11 cellular contexts compared by ENCODE assay signal in the genomic region with DNA sequence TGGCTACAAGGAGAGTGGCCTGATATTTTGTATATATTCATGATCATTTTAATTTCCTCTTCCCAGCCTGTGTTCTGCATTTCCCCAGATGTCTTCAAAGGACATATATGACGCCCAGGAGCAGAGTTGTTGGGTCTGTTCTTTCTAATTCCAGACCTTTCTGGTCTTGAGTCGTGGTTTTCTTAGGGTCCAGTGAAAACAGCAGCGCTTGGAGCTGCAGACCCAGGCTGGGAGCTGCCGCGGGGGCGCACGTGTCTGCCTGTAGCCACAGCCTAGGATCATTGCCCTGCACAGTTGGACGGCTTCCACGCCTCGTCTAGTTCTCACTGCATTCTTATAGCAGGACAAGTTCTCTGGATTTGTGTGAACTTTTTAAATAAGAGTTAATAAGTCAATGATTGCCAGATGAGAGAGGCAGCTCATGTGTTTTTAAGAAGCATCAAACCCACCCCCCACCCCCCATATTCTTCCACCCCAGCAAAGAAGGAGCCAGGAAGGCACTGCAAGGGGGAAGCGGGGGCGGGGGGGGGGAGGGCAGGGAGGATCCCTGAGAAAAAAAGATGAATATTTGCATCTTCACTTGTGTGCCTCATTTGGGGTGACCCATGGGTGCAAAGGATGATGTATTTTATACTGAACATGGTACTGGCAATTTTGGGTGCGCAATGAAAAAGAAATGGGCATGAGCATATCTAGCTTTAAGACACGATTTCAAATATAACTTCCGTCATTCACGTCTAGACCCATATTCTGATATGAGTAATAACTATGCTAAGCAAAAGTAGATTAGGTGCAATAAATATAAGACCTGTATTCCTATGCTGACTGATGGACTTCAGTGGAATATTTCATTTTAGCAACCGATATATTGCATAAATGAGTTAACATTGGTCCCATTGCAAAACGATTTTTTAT.
DNase-seq lines count a peak whose midpoint lies in the region; ATAC-seq and TF ChIP-seq lines count a peak whose summit lies in the region.
"Had no signal": no experiment of that assay in that cellular context is flagged by ENCODE, and none has a peak within 500 bp of the region (broad histone marks: within the 10 kb centered on the region; RNA-seq: fewer than 3 reads in every experiment).

No MANE protein-coding gene starts in this region.

- H3K79me2 ChIP-seq in neural cell (replicated peaks; ENCODE audit: insufficient read depth, low read length) = no peaks in the 10 kb centered on the region

- no TSS peak for BruUV-seq in IMR-90 (replicated peaks; lab: Mats Ljungman, UMichigan)

- H2AK9ac ChIP-seq in IMR-90 (replicated peaks; ENCODE audit: low read depth, low read length, poor library complexity) = no peak overlapping the region

- H3K4me1 ChIP-seq in IMR-90 (ENCODE audit: control insufficient read depth, insufficient read depth, low read length) = peaks cover 31% of the 10 kb centered on the region

- intact Hi-C loops in IMR-90 (cut with micrococcal nuclease) = loop anchor here (1.0 to 5.0 kb wide), 4 partner anchors 19 to 117 kb away; no protein-coding TSS in a partner anchor

- H3K4me2 ChIP-seq in IMR-90 (ENCODE audit: low read depth, low read length) (peak overlapping the region; percentile 84), neural cell (ENCODE audit: low read length) (peak overlapping the region; percentile 85)

- peak overlapping the region; percentile 84 for H2BK120ac ChIP-seq in IMR-90 (ENCODE audit: low read depth, low read length)

- peak; percentile 40; the same call in 1 of the 2 replicates for TF ChIP-seq POLR2A in IMR-90 (IDR thresholded peaks at IDR 0.05; ENCODE audit: low read depth, low read length)

- ATAC-seq in IMR-90 (ENCODE audit: low read depth) = 0 out of 2 replicates have a peak, but pooled peaks have one; percentile 5
- no peak for ATAC-seq in activated naive CD4-positive, alpha-beta T cell treated with anti-CD3 and anti-CD28 coated beads, Interleukin-2, amount 50 U/mL, for 72 hours

- H3K9me3 ChIP-seq in IMR-90 (ENCODE audit: control insufficient read depth, insufficient read depth, low read length) (no peaks in the 10 kb centered on the region), neural cell (ENCODE audit: low read length) (no peaks in the 10 kb centered on the region)

- H4K8ac ChIP-seq in IMR-90 (ENCODE audit: low read depth in 2 of 2, low read length in 2 of 2) = peak overlapping the region; percentile 79 to 85

- DNase-seq in ACHN = peak; percentile 50
- DNase-seq in IMR-90 = peak; percentile 88
- peak; percentile 47 for DNase-seq in epithelial cell of proximal tubule (ENCODE audit: low read depth)
- no peak for DNase-seq in activated CD4-positive, alpha-beta memory T cell treated with anti-CD3 and anti-CD28 coated beads, Interleukin-2, amount 10 ng/mL, durations not matched to agents 7 days and 5 days
- no peak for DNase-seq in NCI-H82 (lab: John Stamatoyannopoulos, UW)
- DNase-seq in stimulated activated CD4-positive, alpha-beta T cell treated with anti-CD3 and anti-CD28 coated beads, Interleukin-4, amount 100 ng/mL, for 1 hour = no peak
- no peak for DNase-seq in activated naive CD4-positive, alpha-beta T cell treated with anti-CD3 and anti-CD28 coated beads, Interleukin-2, amount 50 U/mL, for 72 hours (ENCODE audit: low spot score in 2 of 2)
- DNase-seq: NCI-H2029 treated with DMSO at 0.1 percent for 48 hours; stimulated activated CD4-positive, alpha-beta T cell treated with anti-CD3 and anti-CD28 coated beads, Interleukin-2, amount 100 ng/mL, for 24 hours; T-helper 9 cell had no signal

- H3K27me3 ChIP-seq in IMR-90 (ENCODE audit: control insufficient read depth, insufficient read depth, low read length) (no peaks in the 10 kb centered on the region), neural cell (ENCODE audit: insufficient read depth, low read depth, low read length) (peaks cover 3% of the 10 kb centered on the region)

- TF ChIP-seq RAD21 in IMR-90 (IDR thresholded peaks at IDR 0.05; ENCODE audit: low read length) (peak; percentile 18; the same call in 1 of the 2 replicates), neural cell (conservative IDR thresholded peaks at IDR 0.05) (no peak)

- peak overlapping the region; percentile 80 for H2BK15ac ChIP-seq in IMR-90 (ENCODE audit: low read depth, low read length)

- H4K91ac ChIP-seq in IMR-90 (ENCODE audit: insufficient read depth, low read depth, low read length) = peak overlapping the region; percentile 93

- H3K9me2 ChIP-seq in neural cell (ENCODE audit: insufficient read depth, low read length) = no peaks in the 10 kb centered on the region

- peaks cover 9% of the 10 kb centered on the region; the same call in 1 of the 2 replicates for H3K9me1 ChIP-seq in IMR-90 (ENCODE audit: insufficient read depth, low read length)

- H3K27ac Mint-ChIP-seq in activated CD4-positive, alpha-beta memory T cell treated with anti-CD3 and anti-CD28 coated beads, Interleukin-2, amount 10 ng/mL, durations not matched to agents 7 days and 5 days = no peak overlapping the region
- H3K27ac Mint-ChIP-seq in activated naive CD4-positive, alpha-beta T cell treated with anti-CD3 and anti-CD28 coated beads, Interleukin-2, amount 50 U/mL, for 72 hours = no peak overlapping the region

- H4K20me1 ChIP-seq in IMR-90 (ENCODE audit: insufficient read depth, low read length) (no peaks in the 10 kb centered on the region), neural cell (ENCODE audit: insufficient read depth) (no peaks in the 10 kb centered on the region)

- in situ Hi-C loops in ACHN (cut with HindIII; ENCODE audit: low pct_ligation_motif_present, low pct_unique_long_range_greater_than_20kb, low sequenced_read_pairs) (no loop called here), IMR-90 (cut with MboI; ENCODE audit: low sequenced_read_pairs) (no loop called here)

- CTCF ChIA-PET in IMR-90 (lab: Yijun Ruan, JAX) = interaction anchor here (0.6 to 1.1 kb wide), 2 partner anchors 19 to 82 kb away, joined by 3 read pairs; no protein-coding TSS in a partner anchor
- CTCF ChIA-PET in activated CD4-positive, alpha-beta memory T cell treated with anti-CD3 and anti-CD28 coated beads, Interleukin-2, amount 10 ng/mL, durations not matched to agents 7 days and 5 days (lab: Charles Lee) = no interaction called here

- H3K4me1 Mint-ChIP-seq in activated CD4-positive, alpha-beta memory T cell treated with anti-CD3 and anti-CD28 coated beads, Interleukin-2, amount 10 ng/mL, durations not matched to agents 7 days and 5 days = no peaks in the 10 kb centered on the region

- peak overlapping the region; percentile 74 for H3K56ac ChIP-seq in IMR-90 (ENCODE audit: extremely low read depth, insufficient read depth, low read length)

- H3K36me3 ChIP-seq in IMR-90 (ENCODE audit: control insufficient read depth, insufficient read depth, low read length) (no peaks in the 10 kb centered on the region), neural cell (ENCODE audit: insufficient read depth, low read length) (no peaks in the 10 kb centered on the region)

- H2BK5ac ChIP-seq in IMR-90 (ENCODE audit: low read depth, low read length, poor library complexity, severe bottlenecking) = peak overlapping the region; percentile 88

- dilution Hi-C loops in IMR-90 (cut with HindIII; ENCODE audit: low sequenced_read_pairs, unreplicated experiment) = no loop called here

- peaks cover 14% of the 10 kb centered on the region for H3F3A ChIP-seq in neural cell (ENCODE audit: insufficient read depth, low read length, poor library complexity, severe bottlenecking)

- no peak for TF ChIP-seq EP300 in neural cell (conservative IDR thresholded peaks at IDR 0.05; ENCODE audit: poor library complexity, severe bottlenecking)

- no peaks in the 10 kb centered on the region for H3K79me1 ChIP-seq in IMR-90 (ENCODE audit: low read depth in 1 of 2, low read length in 2 of 2)

- H2AFZ ChIP-seq in IMR-90 (replicated peaks; ENCODE audit: low read length, poor library complexity) = peak overlapping the region; percentile 69
- peak overlapping the region; percentile 62 for H2AFZ ChIP-seq in neural cell (ENCODE audit: low read depth, low read length)

- H3K4ac ChIP-seq in IMR-90 (ENCODE audit: low read depth, low read length) = peak overlapping the region; percentile 74

- no peak overlapping the region for H3K4me3 Mint-ChIP-seq in activated CD4-positive, alpha-beta memory T cell treated with anti-CD3 and anti-CD28 coated beads, Interleukin-2, amount 10 ng/mL, durations not matched to agents 7 days and 5 days

- H3K23ac ChIP-seq in IMR-90 (ENCODE audit: low read depth, low read length) = peak overlapping the region; percentile 67

- peak overlapping the region; percentile 52 for H3K14ac ChIP-seq in IMR-90 (replicated peaks; ENCODE audit: low read depth, low read length)

- H3K36me3 Mint-ChIP-seq in activated CD4-positive, alpha-beta memory T cell treated with anti-CD3 and anti-CD28 coated beads, Interleukin-2, amount 10 ng/mL, durations not matched to agents 7 days and 5 days (ENCODE audit: low read depth) = no peaks in the 10 kb centered on the region
- peaks cover 0 to 5% of the 10 kb centered on the region in 2 donors for H3K36me3 Mint-ChIP-seq in activated naive CD4-positive, alpha-beta T cell treated with anti-CD3 and anti-CD28 coated beads, Interleukin-2, amount 50 U/mL, for 72 hours

- H2AK5ac ChIP-seq in IMR-90 (ENCODE audit: low read depth, low read length) = peak overlapping the region; percentile 82

- H3K4me3 ChIP-seq in IMR-90 (ENCODE audit: insufficient read depth, low read depth, low read length) (no peak overlapping the region), epithelial cell of proximal tubule (ENCODE audit: low read depth, low read length) (peak overlapping the region; percentile 46), neural cell (ENCODE audit: low read length) (peak overlapping the region; percentile 74)

- H4K5ac ChIP-seq in IMR-90 (ENCODE audit: low read depth, low read length) = peak overlapping the region; percentile 81

- H3K27me3 Mint-ChIP-seq in activated CD4-positive, alpha-beta memory T cell treated with anti-CD3 and anti-CD28 coated beads, Interleukin-2, amount 10 ng/mL, durations not matched to agents 7 days and 5 days = peaks cover 57% of the 10 kb centered on the region

- WGBS in IMR-90 (ENCODE audit: extremely low coverage in 2 of 2, insufficient read length in 1 of 2), 2 experiments = no CpG with 5 or more reads among the region's 18 CpGs

- H3K9me3 Mint-ChIP-seq in activated CD4-positive, alpha-beta memory T cell treated with anti-CD3 and anti-CD28 coated beads, Interleukin-2, amount 10 ng/mL, durations not matched to agents 7 days and 5 days = no peaks in the 10 kb centered on the region
- H3K9me3 Mint-ChIP-seq in activated naive CD4-positive, alpha-beta T cell treated with anti-CD3 and anti-CD28 coated beads, Interleukin-2, amount 50 U/mL, for 72 hours = no peaks in the 10 kb centered on the region

- POLR2A ChIA-PET in IMR-90 (lab: Charles Lee; ENCODE audit: unreplicated experiment) = no interaction called here
- POLR2A ChIA-PET in activated CD4-positive, alpha-beta memory T cell treated with anti-CD3 and anti-CD28 coated beads, Interleukin-2, amount 10 ng/mL, durations not matched to agents 7 days and 5 days (lab: Charles Lee) = no interaction called here

- TF ChIP-seq CTCF in IMR-90 (conservative IDR thresholded peaks at IDR 0.05; ENCODE audit: low read depth, low read length) (no peak), epithelial cell of proximal tubule (conservative IDR thresholded peaks at IDR 0.05; ENCODE audit: low read depth, low read length) (no peak), neural cell (IDR thresholded peaks at IDR 0.05; ENCODE audit: poor library complexity, severe bottlenecking) (no peak)

- H3K9ac ChIP-seq in IMR-90 (ENCODE audit: low read depth, low read length) = peak overlapping the region; percentile 75
- peak overlapping the region; percentile 86 for H3K9ac ChIP-seq in neural cell (ENCODE audit: low read length)

- peak overlapping the region; percentile 87 for H3K27ac ChIP-seq in IMR-90 (ENCODE audit: insufficient read depth, low read length)
- H3K27ac ChIP-seq in neural cell (ENCODE audit: low read length) = peak overlapping the region; percentile 99

- peak overlapping the region; percentile 77 for H2BK20ac ChIP-seq in IMR-90 (ENCODE audit: low read depth, low read length)

- peak overlapping the region; percentile 86 for H3K18ac ChIP-seq in IMR-90 (ENCODE audit: low read depth, low read length)

Comparison
In these comparisons a context has a peak if more than half of its experiments do, and no peak if none do; other contexts are left out.
1. DNase-seq: peak in ACHN (single experiment), IMR-90 (single experiment) and epithelial cell of proximal tubule (single experiment); none in activated CD4-positive, alpha-beta memory T cell treated with anti-CD3 and anti-CD28 coated beads, Interleukin-2, amount 10 ng/mL, durations not matched to agents 7 days and 5 days (single experiment), NCI-H82 (single experiment), stimulated activated CD4-positive, alpha-beta T cell treated with anti-CD3 and anti-CD28 coated beads, Interleukin-4, amount 100 ng/mL, for 1 hour (single experiment) and activated naive CD4-positive, alpha-beta T cell treated with anti-CD3 and anti-CD28 coated beads, Interleukin-2, amount 50 U/mL, for 72 hours (0 of 2).